16 cellular contexts compared by ENCODE assay signal in the genomic region with DNA sequence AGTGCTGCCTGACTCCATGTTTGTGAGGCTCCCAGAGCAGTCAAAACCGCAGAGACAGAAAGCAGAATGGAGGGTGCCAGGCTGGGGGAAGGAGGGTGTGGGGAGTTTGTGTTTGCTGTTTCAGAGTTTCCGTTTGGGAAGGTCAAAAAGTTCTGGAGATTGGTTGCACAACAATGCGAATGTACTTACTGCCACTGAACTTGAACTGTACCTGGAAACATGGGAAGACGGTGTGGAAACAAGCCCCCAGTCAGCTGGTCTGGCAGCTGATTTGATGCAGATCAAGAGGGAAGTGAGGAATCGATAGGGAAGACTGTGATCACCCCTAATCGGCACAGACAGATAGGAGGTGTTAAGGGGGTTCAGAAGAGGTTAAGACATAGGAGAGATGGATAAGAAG. TPM values are rescaled to one million over a fixed set of nuclear protein-coding genes. Genes with fewer than 3 reads are reported as not detected.
DNase-seq lines count a peak whose midpoint lies in the region; ATAC-seq and TF ChIP-seq lines count a peak whose summit lies in the region.
"Had no signal": no experiment of that assay in that cellular context is flagged by ENCODE, and none has a peak within 500 bp of the region (broad histone marks: within the 10 kb centered on the region; RNA-seq: fewer than 3 reads in every experiment).

No MANE protein-coding gene starts in this region.

- H3K23ac ChIP-seq in neuronal stem cell (ENCODE audit: low read depth, low read length, poor library complexity), result no peak overlapping the region

- H3K4me2 ChIP-seq in hepatocyte (no peak overlapping the region), neuronal stem cell (ENCODE audit: insufficient read depth, low read length, poor library complexity, severe bottlenecking) (no peak overlapping the region)
- H3K4me2 ChIP-seq: BLaER1 treated with 17β-estradiol and CSF1 and Interleukin-3, amounts not matched to agents 10 nM and 100 nM had no signal

- no peak overlapping the region for H2BK12ac ChIP-seq in neuronal stem cell (ENCODE audit: low read length)

- H3K9ac ChIP-seq in neuronal stem cell (ENCODE audit: low read depth, low read length, poor library complexity), result no peak overlapping the region
- H3K9ac ChIP-seq: BLaER1 treated with 17β-estradiol and CSF1 and Interleukin-3, amounts not matched to agents 10 nM and 100 nM had no signal

- no peak overlapping the region for H4K91ac ChIP-seq in neuronal stem cell (ENCODE audit: low read depth, low read length, poor library complexity)

- H2AFZ ChIP-seq in hepatocyte (no peak overlapping the region), neuronal stem cell (ENCODE audit: low read length) (no peak overlapping the region)

- ATAC-seq in GM19328 (IDR thresholded peaks at IDR 0.05; ENCODE audit: unreplicated experiment) (no peak), GM21367 (IDR thresholded peaks at IDR 0.05; ENCODE audit: unreplicated experiment) (no peak)
- ATAC-seq: PC-3 had no signal

- H3K4me1 ChIP-seq in hepatocyte (ENCODE audit: insufficient read depth), result peaks cover 5% of the 10 kb centered on the region
- H3K4me1 ChIP-seq in neuronal stem cell (ENCODE audit: control insufficient read depth in 2 of 2, insufficient read depth in 1 of 2, low read depth in 1 of 2, low read length in 2 of 2), result peaks cover 0 to 6% of the 10 kb centered on the region in 2 donors

- no peaks in the 10 kb centered on the region for H3K9me3 ChIP-seq in hepatocyte (ENCODE audit: low read depth)
- peaks cover 8 to 24% of the 10 kb centered on the region in 2 donors for H3K9me3 ChIP-seq in neuronal stem cell (replicated peaks in 1 of 2; ENCODE audit: control insufficient read depth in 2 of 2, insufficient read depth in 1 of 2, low read depth in 1 of 2, low read length in 2 of 2)

- H3K27ac ChIP-seq in hepatocyte (no peak overlapping the region), neuronal stem cell (replicated peaks; ENCODE audit: low read length) (no peak overlapping the region), substantia nigra (ENCODE audit: low read depth, low read length, poor library complexity, severe bottlenecking) (no peak overlapping the region)
- H3K27ac ChIP-seq: RWPE1 had no signal

- no peaks in the 10 kb centered on the region for H3K9me2 ChIP-seq in hepatocyte (replicated peaks; ENCODE audit: insufficient read depth)

- no peak overlapping the region for H2BK15ac ChIP-seq in neuronal stem cell (ENCODE audit: low read length)

- no peak for TF ChIP-seq CTCF in hepatocyte (IDR thresholded peaks at IDR 0.05; ENCODE audit: poor library complexity)

- no peak overlapping the region for H3K18ac ChIP-seq in neuronal stem cell (ENCODE audit: low read length)

- H3K27me3 ChIP-seq in hepatocyte (no peaks in the 10 kb centered on the region), neuronal stem cell (ENCODE audit: control insufficient read depth in 3 of 3, insufficient read depth in 3 of 3, low read depth in 1 of 3, low read length in 3 of 3) (no peaks in the 10 kb centered on the region)

- H2BK120ac ChIP-seq in neuronal stem cell (ENCODE audit: low read depth, low read length), result no peak overlapping the region

- no peak overlapping the region for H2BK5ac ChIP-seq in neuronal stem cell (ENCODE audit: low read length)

- H4K20me1 ChIP-seq in hepatocyte (ENCODE audit: insufficient read depth, poor library complexity, severe bottlenecking), result no peaks in the 10 kb centered on the region

- H3K4me3 ChIP-seq in hepatocyte (no peak overlapping the region), neuronal stem cell (ENCODE audit: low read length in 2 of 2) (peak overlapping the region in 1 of 2 donors; percentile 43)

- H4K8ac ChIP-seq in neuronal stem cell (ENCODE audit: low read depth, low read length), result no peak overlapping the region

- peak; percentile 7 for DNase-seq in AG20443 (ENCODE audit: low spot score)
- DNase-seq in MV-4-11 (lab: John Stamatoyannopoulos, UW), result peak; percentile 67
- peak; percentile 10 for DNase-seq in hepatocyte (ENCODE audit: low spot score)
- DNase-seq in neuronal stem cell (ENCODE audit: low spot score), result no peak
- DNase-seq in substantia nigra (lab: John Stamatoyannopoulos, UW), result no peak
- DNase-seq: DMS79, NCI-H1105, NCI-H1694, NCI-H510A, PC-3, SIG-M5 had no signal

- H3K14ac ChIP-seq in neuronal stem cell (ENCODE audit: low read length), result peak overlapping the region; percentile 33

- 87% methylated on average over 6 of the region's 6 CpGs for WGBS in hepatocyte (ENCODE audit: low lambda C conversion rate, missing lambda C conversion rate)
- no CpG with 5 or more reads among the region's 6 CpGs for WGBS in neuronal stem cell (ENCODE audit: extremely low coverage in 2 of 2, insufficient read length in 2 of 2, insufficient replicate concordance in 1 of 2), 2 donors

- no peak overlapping the region for H2AK5ac ChIP-seq in neuronal stem cell (ENCODE audit: low read depth, low read length)

- H3K79me1 ChIP-seq in neuronal stem cell (ENCODE audit: low read depth, low read length), result peaks cover 3% of the 10 kb centered on the region

- no peaks in the 10 kb centered on the region for H3K79me2 ChIP-seq in hepatocyte

- no peaks in the 10 kb centered on the region for H3K36me3 ChIP-seq in hepatocyte (replicated peaks; ENCODE audit: insufficient read depth, low read depth)
- H3K36me3 ChIP-seq in neuronal stem cell (replicated peaks in 1 of 2; ENCODE audit: control insufficient read depth in 2 of 2, insufficient read depth in 2 of 2, low read length in 2 of 2), result no peaks in the 10 kb centered on the region

- peak overlapping the region; percentile 19 for H3K4ac ChIP-seq in neuronal stem cell (ENCODE audit: low read length)

RNA-seq across cellular contexts. Expression of a gene that starts 35.3 kb away (rescaled TPM):
- 24.2 and 31.6 TPM in 2 replicates for total RNA-seq in hepatocyte
- polyA plus RNA-seq in hepatocyte, result 23.8 and 34.0 TPM in 2 replicates
- 19.0 TPM for polyA plus RNA-seq in neuronal stem cell (2013, experiment 1 of 2)
- polyA plus RNA-seq in neuronal stem cell (2013, experiment 2 of 2), result 19.6 TPM

RNA-seq across cellular contexts. Expression of a gene that starts 49.5 kb away (rescaled TPM):
- 1.8 and 4.3 TPM in 2 replicates for total RNA-seq in hepatocyte
- polyA plus RNA-seq in hepatocyte, result 2.1 and 2.2 TPM in 2 replicates
- polyA plus RNA-seq in neuronal stem cell (2013, experiment 1 of 2), result 3.0 TPM
- polyA plus RNA-seq in neuronal stem cell (2013, experiment 2 of 2), result 2.8 TPM
- total RNA-seq: A172, PC-3 had no signal

Comparison
In these comparisons a context has a peak if more than half of its experiments do, and no peak if none do; other contexts are left out.
1. DNase-seq: peak in AG20443 (single experiment), MV-4-11 (single experiment) and hepatocyte (single experiment); none in neuronal stem cell (single experiment) and substantia nigra (0 of 49).